27 cellular contexts compared by ENCODE assay signal in genomic region chr1:98344726-98345125, GRCh38.
"Had no signal": no experiment of that assay in that cellular context is flagged by ENCODE, and none has a peak within 500 bp of the region (broad histone marks: within the 10 kb centered on the region; RNA-seq: fewer than 3 reads in every experiment).

No MANE protein-coding gene starts in this region.

- DNase-seq: activated B cell treated with CpG ODN at 0.5 μM for 24 hours; activated CD4-positive, alpha-beta T cell treated with anti-CD3 and anti-CD28 coated beads for 36 hours; activated CD4-positive, alpha-beta T cell treated with anti-CD3 and anti-CD28 coated beads, Interleukin-2, amount 50 U/mL, for 48 hours; activated CD8-positive, alpha-beta memory T cell treated with anti-CD3 and anti-CD28 coated beads, Interleukin-2, amount 50 U/mL, for 48 hours; activated naive CD4-positive, alpha-beta T cell; activated T-cell treated with anti-CD3 and anti-CD28 coated beads, Interleukin-2, amount 50 U/mL, for 4 hours; adrenal gland; colonic mucosa; endodermal cell; heart right ventricle; islet precursor cell; left cardiac atrium; naive B cell; occipital lobe; posterior cingulate gyrus; retina; sigmoid colon; stimulated activated CD4-positive, alpha-beta T cell treated with anti-CD3 and anti-CD28 coated beads, Interleukin-2, amount 100 ng/mL, for 48 hours; stimulated activated CD8-positive, alpha-beta memory T cell treated with anti-CD3 and anti-CD28 coated beads, Interleukin-4, amount 100 ng/mL, for 48 hours; stimulated activated naive B cell treated with anti-CD40 and anti-IgM and Interleukin-4, amounts not matched to agents 10 μg/mL and 1 μg/mL and 100 μg/mL, for 72 hours; T-helper 9 cell; testis; trophoblast cell; uterus had no signal

- H3K27ac ChIP-seq: adrenal gland, ascending aorta, breast epithelium, colonic mucosa, epithelial cell of prostate, heart right ventricle, sigmoid colon, testis, uterus had no signal

- H3K4me3 ChIP-seq: adrenal gland, ascending aorta, breast epithelium, colonic mucosa, heart right ventricle, sigmoid colon, testis, uterus had no signal

- ATAC-seq: activated CD4-positive, alpha-beta T cell treated with anti-CD3 and anti-CD28 coated beads for 36 hours; activated T-cell treated with anti-CD3 and anti-CD28 coated beads, Interleukin-2, amount 50 U/mL, for 4 hours; heart right ventricle; left cardiac atrium; stimulated activated naive B cell treated with anti-CD40 and anti-IgM and Interleukin-4, amounts not matched to agents 10 μg/mL and 1 μg/mL and 100 μg/mL, for 72 hours had no signal

- H3K4me1 ChIP-seq: adrenal gland, ascending aorta, breast epithelium, colonic mucosa, heart right ventricle, sigmoid colon, testis, uterus had no signal

- H3K27me3 ChIP-seq: adrenal gland, ascending aorta, breast epithelium, colonic mucosa, sigmoid colon, testis, uterus had no signal

- H3K9me3 ChIP-seq: adrenal gland, ascending aorta, breast epithelium, colonic mucosa, heart right ventricle, sigmoid colon, testis, uterus had no signal

- H3K36me3 ChIP-seq: adrenal gland, ascending aorta, breast epithelium, colonic mucosa, heart right ventricle, sigmoid colon, uterus had no signal
